Comparison of ENCODE assay signal across 21 cellular contexts in the genomic region with DNA sequence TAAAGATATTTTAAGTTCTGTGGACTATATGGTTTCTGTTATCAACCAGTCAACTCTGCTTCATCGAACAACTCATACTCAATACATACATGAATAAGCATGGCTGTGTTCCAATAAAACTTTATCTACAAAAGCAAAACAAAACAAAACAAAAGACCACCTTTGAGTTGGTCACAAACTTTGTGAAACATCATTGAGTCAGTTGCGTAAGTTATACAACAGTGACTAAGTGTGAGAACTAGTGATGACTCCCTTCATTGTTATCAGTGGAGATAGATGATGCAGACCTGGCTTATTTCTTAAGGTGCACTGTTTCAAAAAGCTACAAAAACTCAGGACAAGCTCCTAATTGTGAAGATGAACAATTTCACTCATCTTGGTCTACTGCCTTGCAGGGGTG. TPM values are rescaled to one million over a fixed set of nuclear protein-coding genes. Genes with fewer than 3 reads are reported as not detected.
"Had no signal": no experiment of that assay in that cellular context is flagged by ENCODE, and none has a peak within 500 bp of the region (broad histone marks: within the 10 kb centered on the region; RNA-seq: fewer than 3 reads in every experiment).

No MANE protein-coding gene starts in this region.

- ATAC-seq: left colon had no signal

- H3K4me3 ChIP-seq: ascending aorta, dorsolateral prefrontal cortex, esophagus muscularis mucosa, lung, prostate gland, sigmoid colon, spleen had no signal

- H3K9me3 Mint-ChIP-seq: stimulated activated naive CD8-positive, alpha-beta T cell treated with anti-CD3 and anti-CD28 coated beads, Interleukin-15, Interleukin-2, amounts not matched to agents 100 ng/mL and 50 ng/mL, for 24 hours; type B pancreatic cell had no signal

- DNase-seq: activated CD4-positive, alpha-beta T cell treated with anti-CD3 and anti-CD28 coated beads, Interleukin-2, amount 50 U/mL, for 1 hour; activated naive CD4-positive, alpha-beta T cell treated with Interleukin-2 at 50 U/mL for 16 hours; activated T-cell treated with anti-CD3 and anti-CD28 coated beads for 4 hours; dorsolateral prefrontal cortex; foreskin melanocyte; left colon; midbrain; sigmoid colon; spleen had no signal

- H3K27me3 ChIP-seq: ascending aorta had no signal

- H3K27ac Mint-ChIP-seq: stimulated activated naive CD8-positive, alpha-beta T cell treated with anti-CD3 and anti-CD28 coated beads, Interleukin-15, Interleukin-2, amounts not matched to agents 100 ng/mL and 50 ng/mL, for 24 hours; type B pancreatic cell had no signal

- H3K4me3 Mint-ChIP-seq: stimulated activated naive CD8-positive, alpha-beta T cell treated with anti-CD3 and anti-CD28 coated beads, Interleukin-15, Interleukin-2, amounts not matched to agents 100 ng/mL and 50 ng/mL, for 24 hours; type B pancreatic cell had no signal

- H3K36me3 ChIP-seq: ascending aorta, esophagus muscularis mucosa, prostate gland, sigmoid colon, spleen had no signal

- H3K9me3 ChIP-seq: ascending aorta, esophagus muscularis mucosa, prostate gland, sigmoid colon, spleen had no signal

- H3K4me1 ChIP-seq: ascending aorta had no signal

- H3K27ac ChIP-seq: ascending aorta, dorsolateral prefrontal cortex, esophagus muscularis mucosa, prostate gland, sigmoid colon, spleen had no signal

RNA-seq across cellular contexts. Expression of a gene that starts 14.5 kb away (rescaled TPM):
- total RNA-seq: activated CD8-positive, alpha-beta memory T cell treated with anti-CD3 and anti-CD28 coated beads for 36 hours; ascending aorta; esophagus muscularis mucosa; lung; myocyte; omental fat pad; sigmoid colon; spleen; T-helper 2 cell treated with Interferon-gamma antibody and Interleukin-4, amounts not matched to agents 100 ng/mL and 5 ng/mL, for 36 hours; temporal lobe had no signal
- polyA plus RNA-seq: neural cell had no signal

RNA-seq across cellular contexts. Expression of a gene that starts 27.1 kb away (rescaled TPM):
- total RNA-seq: activated CD8-positive, alpha-beta memory T cell treated with anti-CD3 and anti-CD28 coated beads for 36 hours; ascending aorta; esophagus muscularis mucosa; left colon; myocyte; sigmoid colon; T-helper 2 cell treated with Interferon-gamma antibody and Interleukin-4, amounts not matched to agents 100 ng/mL and 5 ng/mL, for 36 hours; temporal lobe had no signal
- polyA plus RNA-seq: neural cell, sigmoid colon had no signal

RNA-seq across cellular contexts. Expression of a gene that starts 43.7 kb away (rescaled TPM):
- total RNA-seq: activated CD8-positive, alpha-beta memory T cell treated with anti-CD3 and anti-CD28 coated beads for 36 hours; ascending aorta; esophagus muscularis mucosa; left colon; lung; myocyte; omental fat pad; sigmoid colon; T-helper 2 cell treated with Interferon-gamma antibody and Interleukin-4, amounts not matched to agents 100 ng/mL and 5 ng/mL, for 36 hours had no signal
- polyA plus RNA-seq: lung, neural cell, sigmoid colon had no signal

RNA-seq across cellular contexts. Expression of a gene that starts 52.5 kb away (rescaled TPM):
- total RNA-seq: activated CD8-positive, alpha-beta memory T cell treated with anti-CD3 and anti-CD28 coated beads for 36 hours; ascending aorta; esophagus muscularis mucosa; lung; myocyte; omental fat pad; sigmoid colon; temporal lobe had no signal
- polyA plus RNA-seq: lung, neural cell had no signal

RNA-seq across cellular contexts. Expression of a gene that starts 58.0 kb away (rescaled TPM):
- total RNA-seq: activated CD8-positive, alpha-beta memory T cell treated with anti-CD3 and anti-CD28 coated beads for 36 hours; ascending aorta; left colon; myocyte; sigmoid colon; T-helper 2 cell treated with Interferon-gamma antibody and Interleukin-4, amounts not matched to agents 100 ng/mL and 5 ng/mL, for 36 hours; temporal lobe had no signal
- polyA plus RNA-seq: neural cell, sigmoid colon had no signal
